11 cellular contexts compared by ENCODE assay signal in the genomic region with DNA sequence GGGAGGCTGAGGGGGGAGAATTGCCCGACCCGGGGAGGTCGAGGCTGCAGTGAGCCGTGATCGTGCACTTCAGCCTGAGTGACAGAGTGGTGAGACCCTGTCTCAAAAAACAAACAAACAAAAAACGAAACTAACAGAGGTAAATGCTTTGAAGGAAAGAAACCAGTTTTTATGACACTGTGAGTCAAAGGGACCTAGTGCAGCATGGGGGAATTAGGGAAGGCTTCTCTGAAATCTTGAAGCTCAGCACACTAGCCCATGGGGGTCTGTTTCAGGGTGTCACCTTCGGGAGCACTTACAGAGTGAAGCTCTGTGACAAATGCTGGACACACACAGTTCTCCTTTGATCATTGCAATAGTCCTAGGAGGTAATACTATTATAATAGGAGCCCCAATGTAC. TPM values are rescaled to one million over a fixed set of nuclear protein-coding genes. Genes with fewer than 3 reads are reported as not detected.
DNase-seq lines count a peak whose midpoint lies in the region; ATAC-seq, FAIRE-seq and TF ChIP-seq lines count a peak whose summit lies in the region.
"Had no signal": no experiment of that assay in that cellular context is flagged by ENCODE, and none has a peak within 500 bp of the region (broad histone marks: within the 10 kb centered on the region; RNA-seq: fewer than 3 reads in every experiment).

No MANE protein-coding gene starts in this region.

- no peak overlapping the region for H2BK120ac ChIP-seq in trophoblast cell (ENCODE audit: insufficient read depth, low read length, poor library complexity)

- H3K4ac ChIP-seq in trophoblast cell (ENCODE audit: low read depth, low read length): no peak overlapping the region

- H3K4me2 ChIP-seq in BLaER1 treated with 17β-estradiol and CSF1 and Interleukin-3, amounts not matched to agents 10 nM and 100 nM: peak overlapping the region; percentile 68 to 91 (median 87)
- no peak overlapping the region for H3K4me2 ChIP-seq in trophoblast cell (ENCODE audit: low read length)

- H3K14ac ChIP-seq in trophoblast cell (ENCODE audit: low read length): no peak overlapping the region

- ATAC-seq in HG03439 (IDR thresholded peaks at IDR 0.05; ENCODE audit: unreplicated experiment) (no peak), GM21526 (IDR thresholded peaks at IDR 0.05; ENCODE audit: low FRiP score, unreplicated experiment) (no peak)

- peaks cover 12 to 18% (median 14%) of the 10 kb centered on the region in 11 experiments; a peak in 21 of 22 replicates for H3K9me3 ChIP-seq in BLaER1 treated with 17β-estradiol and CSF1 and Interleukin-3, amounts not matched to agents 10 nM and 100 nM (replicated peaks in 1 of 11)
- H3K9me3 ChIP-seq in Peyer's patch: no peaks in the 10 kb centered on the region
- no peaks in the 10 kb centered on the region for H3K9me3 ChIP-seq in trophoblast cell (ENCODE audit: insufficient read depth, low read depth, low read length)
- H3K9me3 ChIP-seq: ovary had no signal

- H3K18ac ChIP-seq in trophoblast cell (ENCODE audit: low read length): no peak overlapping the region

- no peak overlapping the region for H2AK5ac ChIP-seq in trophoblast cell (ENCODE audit: low read length)

- no peak overlapping the region for H2BK5ac ChIP-seq in trophoblast cell (ENCODE audit: low read depth, low read length, poor library complexity)

- no CpG with 5 or more reads among the region's 7 CpGs for WGBS in trophoblast cell (ENCODE audit: extremely low coverage, insufficient coverage, insufficient read length)

- H3K27me3 ChIP-seq in BLaER1 treated with 17β-estradiol and CSF1 and Interleukin-3, amounts not matched to agents 10 nM and 100 nM: no peaks in the 10 kb centered on the region
- H3K27me3 ChIP-seq in Peyer's patch (no peaks in the 10 kb centered on the region), trophoblast cell (ENCODE audit: insufficient read depth, low read length) (no peaks in the 10 kb centered on the region)
- H3K27me3 ChIP-seq: ovary had no signal

- TF ChIP-seq POLR2A in Peyer's patch (IDR thresholded peaks at IDR 0.05): no peak
- no peak for TF ChIP-seq POLR2A in GM12892 (IDR thresholded peaks at IDR 0.05; ENCODE audit: low read depth, low read length)

- H4K12ac ChIP-seq in trophoblast cell (ENCODE audit: low read depth, low read length): no peak overlapping the region

- DNase-seq in Peyer's patch (no peak), epithelial cell of prostate (ENCODE audit: low read depth, low spot score) (no peak), trophoblast cell (no peak), SW480 (ENCODE audit: low spot score) (no peak), GM12892 (ENCODE audit: insufficient read length) (no peak)
- DNase-seq: activated CD8-positive, alpha-beta memory T cell treated with anti-CD3 and anti-CD28 coated beads, Interleukin-2, amount 50 U/mL, for 48 hours; H9; ovary had no signal

- H3K79me1 ChIP-seq in trophoblast cell (ENCODE audit: low read length): no peaks in the 10 kb centered on the region

- no peak overlapping the region for H4K8ac ChIP-seq in trophoblast cell (ENCODE audit: low read depth, low read length)

- H3K79me2 ChIP-seq in trophoblast cell (ENCODE audit: control insufficient read depth, insufficient read depth, low read length, poor library complexity): no peaks in the 10 kb centered on the region

- H4K20me1 ChIP-seq in BLaER1 treated with 17β-estradiol and CSF1 and Interleukin-3, amounts not matched to agents 10 nM and 100 nM: no peaks in the 10 kb centered on the region

- H3K4me1 ChIP-seq in BLaER1 treated with 17β-estradiol and CSF1 and Interleukin-3, amounts not matched to agents 10 nM and 100 nM: peaks cover 58 to 90% (median 71%) of the 10 kb centered on the region in 10 experiments
- peaks cover 0 to 25% (median 0%) of the 10 kb centered on the region in 4 donors for H3K4me1 ChIP-seq in Peyer's patch
- H3K4me1 ChIP-seq in trophoblast cell (ENCODE audit: control insufficient read depth in 1 of 2, insufficient read depth in 2 of 2, low read length in 2 of 2): peaks cover 8% of the 10 kb centered on the region in 2 experiments

- peak overlapping the region; percentile 57 to 88 (median 77); a peak in 21 of 22 replicates for H3K27ac ChIP-seq in BLaER1 treated with 17β-estradiol and CSF1 and Interleukin-3, amounts not matched to agents 10 nM and 100 nM
- peak overlapping the region in 3 of 4 donors; percentile 32 to 81 (median 41) for H3K27ac ChIP-seq in Peyer's patch
- H3K27ac ChIP-seq in epithelial cell of prostate: peak overlapping the region; percentile 34
- H3K27ac ChIP-seq in trophoblast cell (ENCODE audit: low read depth, low read length): no peak overlapping the region

- no peak for FAIRE-seq in GM12892 (lab: Jason Lieb, UNC)

- H3K23ac ChIP-seq in trophoblast cell (ENCODE audit: low read length): no peak overlapping the region

- peak overlapping the region in 4 of 10 experiments; percentile 3 to 53 (median 40); a peak in 5 of 20 replicates for H3K4me3 ChIP-seq in BLaER1 treated with 17β-estradiol and CSF1 and Interleukin-3, amounts not matched to agents 10 nM and 100 nM
- H3K4me3 ChIP-seq in Peyer's patch (no peak overlapping the region), trophoblast cell (ENCODE audit: low read depth, low read length) (no peak overlapping the region)
- H3K4me3 ChIP-seq: ovary had no signal

- H2AFZ ChIP-seq in trophoblast cell (ENCODE audit: insufficient read depth, low read length, poor library complexity): no peak overlapping the region

- H2BK12ac ChIP-seq in trophoblast cell (ENCODE audit: low read length): no peak overlapping the region

- peak overlapping the region; percentile 18 for H4K91ac ChIP-seq in trophoblast cell (ENCODE audit: low read depth, low read length)

- 0 out of 22 replicates have a peak, but pooled peaks cover 0 to 3% (median 0%) of the 10 kb centered on the region in 11 experiments for H3K36me3 ChIP-seq in BLaER1 treated with 17β-estradiol and CSF1 and Interleukin-3, amounts not matched to agents 10 nM and 100 nM
- H3K36me3 ChIP-seq in Peyer's patch: no peaks in the 10 kb centered on the region
- no peaks in the 10 kb centered on the region for H3K36me3 ChIP-seq in trophoblast cell (ENCODE audit: control insufficient read depth in 1 of 2, insufficient read depth in 2 of 2, low read length in 2 of 2)
- H3K36me3 ChIP-seq: ovary had no signal

- no peak for TF ChIP-seq CTCF in Peyer's patch (IDR thresholded peaks at IDR 0.05)

- H3K9ac ChIP-seq in BLaER1 treated with 17β-estradiol and CSF1 and Interleukin-3, amounts not matched to agents 10 nM and 100 nM: peak overlapping the region in 9 of 11 experiments; percentile 19 to 76 (median 56); a peak in 14 of 22 replicates
- H3K9ac ChIP-seq in trophoblast cell (ENCODE audit: low read length): no peak overlapping the region

RNA-seq across cellular contexts. Expression of a gene that starts 16.6 kb away (rescaled TPM):
- total RNA-seq in Peyer's patch: 10 to 100 TPM; 23.6 to 38.9 (median 32.5) TPM
- polyA plus RNA-seq in trophoblast cell (2013): 12.7 and 13.3 TPM in 2 replicates
- 1.7 TPM for polyA plus RNA-seq in GM12892 (2012; ENCODE audit: missing spikeins)

RNA-seq across cellular contexts. Expression of a gene that starts 37.7 kb away (rescaled TPM):
- 10 to 100 TPM in 2 of 4 donors, 1 to 10 TPM in 2; 4.2 to 30.5 (median 9.6) TPM for total RNA-seq in Peyer's patch
- 3.4 and 3.9 TPM in 2 replicates for polyA plus RNA-seq in trophoblast cell (2013)
- 6.9 TPM for polyA plus RNA-seq in GM12892 (2012; ENCODE audit: missing spikeins)
